Comparison of ENCODE assay signal across 1 cellular context in genomic region chr15:89377042-89377841, GRCh38.
TF ChIP-seq lines count a peak whose summit lies in the region.

No MANE protein-coding gene starts in this region.

TF ChIP-seq in WTC11, 78 proteins besides CTCF, POLR2A, EP300 and RAD21 (continued from another document):
- TF ChIP-seq ZSCAN18 (CRISPR knock-in tag; IDR thresholded peaks at IDR 0.05) (no peak), ELF4 (CRISPR knock-in tag; IDR thresholded peaks at IDR 0.05; ENCODE audit: low read depth) (no peak), AFF4 (CRISPR knock-in tag; IDR thresholded peaks at IDR 0.05; ENCODE audit: borderline replicate concordance) (no peak)
